ENCODE assay signal across 11 cellular contexts in the genomic region with DNA sequence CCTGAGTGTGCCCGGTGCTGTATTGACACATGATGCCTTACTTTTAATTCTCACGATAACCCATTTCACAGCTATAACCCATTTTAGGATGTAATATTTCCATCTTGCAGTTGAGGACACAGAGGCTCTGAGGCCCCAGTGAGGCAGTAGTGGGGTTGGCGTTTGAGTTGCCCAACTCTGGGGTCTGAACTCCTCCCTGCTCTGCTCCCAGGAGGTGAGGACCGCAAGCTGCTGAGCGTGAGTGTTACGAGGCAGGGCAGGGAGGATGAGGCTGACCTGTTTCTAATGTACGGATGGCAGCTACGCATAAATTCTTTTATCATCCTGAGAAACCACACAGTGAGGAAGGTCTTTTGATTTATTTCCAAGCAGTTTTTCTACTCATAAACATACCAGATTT. TPM values are rescaled to one million over a fixed set of nuclear protein-coding genes. Genes with fewer than 3 reads are reported as not detected.
DNase-seq lines count a peak whose midpoint lies in the region; ATAC-seq and TF ChIP-seq lines count a peak whose summit lies in the region.
"Had no signal": no experiment of that assay in that cellular context is flagged by ENCODE, and none has a peak within 500 bp of the region (broad histone marks: within the 10 kb centered on the region; RNA-seq: fewer than 3 reads in every experiment).

No MANE protein-coding gene starts in this region.

- no peaks in the 10 kb centered on the region for H4K20me1 ChIP-seq in mammary epithelial cell (ENCODE audit: insufficient read depth, low read length)

- peaks cover 74% of the 10 kb centered on the region for H3K4me1 ChIP-seq in left ventricle myocardium inferior
- peaks cover 55% of the 10 kb centered on the region for H3K4me1 ChIP-seq in mammary epithelial cell (ENCODE audit: insufficient read depth, low read length)
- peaks cover 13 to 24% of the 10 kb centered on the region in 2 donors for H3K4me1 ChIP-seq in muscle layer of duodenum (ENCODE audit: control insufficient read depth in 1 of 2, insufficient read depth in 2 of 2, low read length in 2 of 2)
- peaks cover 32% of the 10 kb centered on the region for H3K4me1 ChIP-seq in upper lobe of right lung

- no peak for TF ChIP-seq CTCF in left ventricle myocardium inferior (IDR thresholded peaks at IDR 0.05; ENCODE audit: borderline replicate concordance)
- no peak for TF ChIP-seq CTCF in mammary epithelial cell (conservative IDR thresholded peaks at IDR 0.05 in 1 of 2, IDR thresholded peaks at IDR 0.05 in 1 of 2; ENCODE audit: extremely low read depth in 1 of 2, insufficient read depth in 1 of 2, low read depth in 1 of 2, low read length in 2 of 2)
- TF ChIP-seq CTCF in upper lobe of right lung (IDR thresholded peaks at IDR 0.05) = no peak

- intact Hi-C loops in left ventricle myocardium inferior (cut with micrococcal nuclease) (no loop called here), Right ventricle myocardium superior (cut with DNase I) (no loop called here), mammary epithelial cell (cut with micrococcal nuclease) (no loop called here), upper lobe of right lung (cut with DNase I) (no loop called here)

- no peak overlapping the region for H2AFZ ChIP-seq in mammary epithelial cell (ENCODE audit: low read depth, low read length)

- peak overlapping the region; percentile 59 for H3K9ac ChIP-seq in mammary epithelial cell (ENCODE audit: insufficient read depth, low read length)

- peaks cover 78% of the 10 kb centered on the region for H3K79me2 ChIP-seq in mammary epithelial cell (ENCODE audit: insufficient read depth, low read length)

- no peak for ATAC-seq in Right ventricle myocardium superior (ENCODE audit: poor library complexity)
- ATAC-seq in upper lobe of right lung = no peak
- ATAC-seq in GM19328 (IDR thresholded peaks at IDR 0.05; ENCODE audit: unreplicated experiment) = no peak

- DNase-seq in left ventricle myocardium inferior (no peak), Right ventricle myocardium superior (no peak), mammary epithelial cell (no peak), upper lobe of right lung (no peak), SW 1271 (lab: John Stamatoyannopoulos, UW) (no peak), superior temporal gyrus (ENCODE audit: extremely low spot score) (no peak)
- DNase-seq: NCI-H2081, SIG-M5 had no signal

- H3K9me3 ChIP-seq in left ventricle myocardium inferior (replicated peaks) (no peaks in the 10 kb centered on the region), mammary epithelial cell (replicated peaks; ENCODE audit: insufficient read depth, low read length) (no peaks in the 10 kb centered on the region), muscle layer of duodenum (ENCODE audit: control insufficient read depth in 1 of 2, low read length in 2 of 2) (no peaks in the 10 kb centered on the region), upper lobe of right lung (no peaks in the 10 kb centered on the region)
- H3K9me3 ChIP-seq: BLaER1 treated with 17β-estradiol and CSF1 and Interleukin-3, amounts not matched to agents 10 nM and 100 nM had no signal

- WGBS in mammary epithelial cell (ENCODE audit: low coverage, missing lambda C conversion rate) = 78% methylated on average over 8 of the region's 8 CpGs

- CTCF ChIA-PET in mammary epithelial cell (lab: Charles Lee; ENCODE audit: low non-redundant PET) = no interaction called here

- dilution Hi-C loops in mammary epithelial cell (cut with HindIII; ENCODE audit: low sequenced_read_pairs) = no loop called here

- peaks cover 59% of the 10 kb centered on the region for H3K36me3 ChIP-seq in left ventricle myocardium inferior
- peaks cover 33% of the 10 kb centered on the region for H3K36me3 ChIP-seq in mammary epithelial cell (ENCODE audit: insufficient read depth, low read length)
- peaks cover 7 to 31% of the 10 kb centered on the region in 2 donors for H3K36me3 ChIP-seq in muscle layer of duodenum (ENCODE audit: control insufficient read depth in 1 of 2, insufficient read depth in 2 of 2, low read length in 2 of 2)
- H3K36me3 ChIP-seq in upper lobe of right lung = peaks cover 51% of the 10 kb centered on the region

- no peaks in the 10 kb centered on the region for H3K27me3 ChIP-seq in left ventricle myocardium inferior (ENCODE audit: low read depth)
- H3K27me3 ChIP-seq in mammary epithelial cell (ENCODE audit: insufficient read depth, low read length) = no peaks in the 10 kb centered on the region
- no peaks in the 10 kb centered on the region for H3K27me3 ChIP-seq in muscle layer of duodenum (ENCODE audit: low read depth, low read length)
- no peaks in the 10 kb centered on the region for H3K27me3 ChIP-seq in upper lobe of right lung
- H3K27me3 ChIP-seq: BLaER1 treated with 17β-estradiol and CSF1 and Interleukin-3, amounts not matched to agents 10 nM and 100 nM had no signal

- peak overlapping the region; percentile 89 for H3K27ac ChIP-seq in left ventricle myocardium inferior (replicated peaks)
- peak overlapping the region; percentile 76 for H3K27ac ChIP-seq in mammary epithelial cell (ENCODE audit: insufficient read depth, low read depth, low read length)
- H3K27ac ChIP-seq in muscle layer of duodenum (ENCODE audit: low read length) = peak overlapping the region; percentile 75
- peak overlapping the region; percentile 84 for H3K27ac ChIP-seq in upper lobe of right lung

- in situ Hi-C loops in mammary epithelial cell (cut with MboI; ENCODE audit: low sequenced_read_pairs in 2 of 2) = no loop called here

- H3K4me3 ChIP-seq in left ventricle myocardium inferior (peak overlapping the region; percentile 50), mammary epithelial cell (replicated peaks in 1 of 3; ENCODE audit: insufficient read depth in 1 of 3, low read depth in 2 of 3, low read length in 3 of 3) (no peak overlapping the region), muscle layer of duodenum (ENCODE audit: low read depth in 1 of 2, low read length in 2 of 2) (peak overlapping the region in 1 of 2 donors; percentile 39), upper lobe of right lung (peak overlapping the region; percentile 14)
- H3K4me3 ChIP-seq: BLaER1 treated with 17β-estradiol and CSF1 and Interleukin-3, amounts not matched to agents 10 nM and 100 nM had no signal

- BruUV-seq in mammary epithelial cell (replicated peaks; lab: Mats Ljungman, UMichigan) = no TSS peak

- H3K4me2 ChIP-seq in mammary epithelial cell (ENCODE audit: insufficient read depth, low read depth, low read length) = peak overlapping the region; percentile 69

RNA-seq across cellular contexts. Expression of a gene that starts 11.4 kb away (rescaled TPM):
- total RNA-seq in left ventricle myocardium inferior = 19.8 TPM
- 20.2 TPM for total RNA-seq in Right ventricle myocardium superior
- total RNA-seq in mammary epithelial cell = 100 to 1,000 TPM; 155 to 206 TPM
- 128 TPM for polyA plus RNA-seq in mammary epithelial cell
- 227 TPM for polyA minus RNA-seq in mammary epithelial cell
- 68.1 TPM for total RNA-seq in upper lobe of right lung

RNA-seq across cellular contexts. Expression of a gene that starts 11.6 kb away (rescaled TPM):
- total RNA-seq in left ventricle myocardium inferior (12.1 TPM), Right ventricle myocardium superior (12.6 TPM), mammary epithelial cell (10 to 100 TPM; 10.2 to 11.5 TPM), upper lobe of right lung (6.6 TPM)
- 13.5 TPM for polyA plus RNA-seq in mammary epithelial cell
- 13.4 TPM for polyA minus RNA-seq in mammary epithelial cell

RNA-seq across cellular contexts. Expression of a gene that starts 27.4 kb away (rescaled TPM):
- total RNA-seq in left ventricle myocardium inferior = 20.3 TPM
- 28.7 TPM for total RNA-seq in Right ventricle myocardium superior
- 1 to 10 TPM; 2.5 to 4.7 TPM for total RNA-seq in mammary epithelial cell
- 1.8 TPM for polyA plus RNA-seq in mammary epithelial cell
- polyA minus RNA-seq in mammary epithelial cell = 21.9 TPM
- total RNA-seq in upper lobe of right lung = 46.5 TPM

RNA-seq across cellular contexts. Expression of a gene that starts 54.0 kb away (rescaled TPM):
- 8.4 TPM for total RNA-seq in left ventricle myocardium inferior
- total RNA-seq in Right ventricle myocardium superior = 6.4 TPM
- 10 to 100 TPM; 22.0 TPM for total RNA-seq in mammary epithelial cell
- polyA plus RNA-seq in mammary epithelial cell = 41.3 TPM
- polyA minus RNA-seq in mammary epithelial cell = 33.3 TPM
- total RNA-seq in upper lobe of right lung = 15.5 TPM

RNA-seq across cellular contexts. Expression of a gene that starts 54.1 kb away (rescaled TPM):
- total RNA-seq in left ventricle myocardium inferior (15.9 TPM), Right ventricle myocardium superior (21.0 TPM), mammary epithelial cell (10 to 100 TPM; 51.0 to 62.2 TPM), upper lobe of right lung (49.6 TPM)
- 67.7 TPM for polyA plus RNA-seq in mammary epithelial cell
- 257 TPM for polyA minus RNA-seq in mammary epithelial cell

Comparison
In these comparisons a context has a peak if more than half of its experiments do, and no peak if none do; other contexts are left out.
1. H3K4me3 ChIP-seq: peak in left ventricle myocardium inferior (single experiment) and upper lobe of right lung (single experiment); none in mammary epithelial cell (0 of 3).
2. Peak in every context shown above with its lines, with median percentiles within 50 percentile points of each other: H3K27ac ChIP-seq.